In genomic region chr3:169765281-169765624, GRCh38 we compare ENCODE assay signal across 8 cellular contexts. TPM values are rescaled to one million over a fixed set of nuclear protein-coding genes. Genes with fewer than 3 reads are reported as not detected.
DNase-seq lines count a peak whose midpoint lies in the region; ATAC-seq, FAIRE-seq and TF ChIP-seq lines count a peak whose summit lies in the region.

No MANE protein-coding gene starts in this region.

- CTCF ChIA-PET in activated CD4-positive, alpha-beta T cell treated with anti-CD3 and anti-CD28 coated beads, Interleukin-2, amount 10 ng/mL, durations not matched to agents 7 days and 5 days (lab: Charles Lee) = no interaction called here
- CTCF ChIA-PET in HepG2 (lab: Yijun Ruan, JAX; ENCODE audit: low intra/inter-chr PET ratio, low total read pairs) = no interaction called here

- H3K4me1 Mint-ChIP-seq in activated CD4-positive, alpha-beta T cell treated with anti-CD3 and anti-CD28 coated beads, Interleukin-2, amount 10 ng/mL, durations not matched to agents 7 days and 5 days = peaks cover 36% of the 10 kb centered on the region

- DNase-seq in activated CD4-positive, alpha-beta T cell treated with anti-CD3 and anti-CD28 coated beads, Interleukin-2, amount 10 ng/mL, durations not matched to agents 7 days and 5 days = no peak
- no peak for DNase-seq in activated CD4-positive, alpha-beta T cell treated with anti-CD3 and anti-CD28 coated beads for 1 hour
- DNase-seq in HepG2 (ENCODE audit: low spot score) (no peak), thyroid gland (no peak), OCI-M2 (lab: John Stamatoyannopoulos, UW; ENCODE audit: unreplicated experiment) (no peak)

- TSS peak; percentile 94 for BruUV-seq in HepG2 (replicated peaks; lab: Mats Ljungman, UMichigan)

- no peaks in the 10 kb centered on the region; the same call in 1 of the 2 replicates for H3K4me1 ChIP-seq in HepG2 (ENCODE audit: insufficient read depth, low read length)
- H3K4me1 ChIP-seq in thyroid gland = peaks cover 6 to 11% of the 10 kb centered on the region in 2 donors

- TF ChIP-seq CTCF in HepG2 (CRISPR knock-in tag; IDR thresholded peaks at IDR 0.05) = no peak
- TF ChIP-seq CTCF in thyroid gland (IDR thresholded peaks at IDR 0.05) = no peak

- peak overlapping the region; percentile 95 for H3K4me3 Mint-ChIP-seq in activated CD4-positive, alpha-beta T cell treated with anti-CD3 and anti-CD28 coated beads, Interleukin-2, amount 10 ng/mL, durations not matched to agents 7 days and 5 days

- no peak for TF ChIP-seq RAD21 in HepG2 (CRISPR knock-in tag; IDR thresholded peaks at IDR 0.05)

- peak overlapping the region; percentile 99 for H3K27ac Mint-ChIP-seq in activated CD4-positive, alpha-beta T cell treated with anti-CD3 and anti-CD28 coated beads, Interleukin-2, amount 10 ng/mL, durations not matched to agents 7 days and 5 days

- TF ChIP-seq EP300 in HepG2 (IDR thresholded peaks at IDR 0.05; ENCODE audit: low read depth in 2 of 2, low read length in 2 of 2) = no peak
- TF ChIP-seq EP300 in HepG2 (CRISPR knock-in tag; IDR thresholded peaks at IDR 0.05; ENCODE audit: borderline replicate concordance) = no peak

- POLR2A ChIA-PET in activated CD4-positive, alpha-beta T cell treated with anti-CD3 and anti-CD28 coated beads, Interleukin-2, amount 10 ng/mL, durations not matched to agents 7 days and 5 days (lab: Charles Lee) = no interaction called here
- POLR2A ChIA-PET in HepG2 (lab: Yijun Ruan, JAX) = interaction anchor here (1.2 to 2.8 kb wide), 2 partner anchors 8 to 201 kb away, joined by 4 to 29 read pairs; partner anchors contain the start of genes MYNN and SEC62

- 64% methylated on average over 6 of the region's 6 CpGs for WGBS in HepG2 (ENCODE audit: low lambda C conversion rate)
- 30 to 33% methylated on average over 6 of the region's 6 CpGs for WGBS in thyroid gland, 2 donors

- H3K9me3 ChIP-seq in HepG2 (ENCODE audit: low read length) (no peaks in the 10 kb centered on the region), thyroid gland (no peaks in the 10 kb centered on the region)

- ATAC-seq in HepG2 (no peak), HG02938 (IDR thresholded peaks at IDR 0.05; ENCODE audit: unreplicated experiment) (no peak), HG03097 (IDR thresholded peaks at IDR 0.05; ENCODE audit: low FRiP score, unreplicated experiment) (no peak)

- H3K79me2 ChIP-seq in HepG2 (ENCODE audit: insufficient read depth, low read length) = no peaks in the 10 kb centered on the region

- intact Hi-C loops in HepG2 (cut with micrococcal nuclease; ENCODE audit: unreplicated experiment) (loop anchor here (10.0 kb wide), 1 partner anchor 260 kb away; no protein-coding TSS in a partner anchor), thyroid gland (cut with DNase I) (no loop called here)

- peak overlapping the region; percentile 14 to 46 (median 29); a peak in 4 of 6 replicates for H3K4me3 ChIP-seq in HepG2 (replicated peaks in 1 of 3; ENCODE audit: insufficient read depth in 1 of 3, low read depth in 2 of 3, low read length in 3 of 3)
- peak overlapping the region in 1 of 3 donors; percentile 75 for H3K4me3 ChIP-seq in thyroid gland (replicated peaks in 1 of 3)

- no peak overlapping the region for H2AFZ ChIP-seq in HepG2 (ENCODE audit: low read length)

- H3K36me3 ChIP-seq in HepG2 (replicated peaks in 1 of 2; ENCODE audit: control insufficient read depth in 1 of 2, insufficient read depth in 2 of 2, low read length in 2 of 2) = no peaks in the 10 kb centered on the region
- H3K36me3 ChIP-seq in thyroid gland = no peaks in the 10 kb centered on the region

- H3K9ac ChIP-seq in HepG2 (ENCODE audit: insufficient read depth, low read depth, low read length) = peak overlapping the region; percentile 23; the same call in 1 of the 2 replicates

- H3K9me3 Mint-ChIP-seq in activated CD4-positive, alpha-beta T cell treated with anti-CD3 and anti-CD28 coated beads, Interleukin-2, amount 10 ng/mL, durations not matched to agents 7 days and 5 days = peaks cover 3% of the 10 kb centered on the region

- peak overlapping the region; percentile 62 for H3K4me2 ChIP-seq in HepG2 (ENCODE audit: low read depth, low read length)

- TF ChIP-seq POLR2A in HepG2 (IDR thresholded peaks at IDR 0.05; ENCODE audit: insufficient read depth in 1 of 2, low read depth in 2 of 2, low read length in 2 of 2) = no peak
- no peak for TF ChIP-seq POLR2A in thyroid gland (IDR thresholded peaks at IDR 0.05)

- FAIRE-seq in HepG2 (lab: Jason Lieb, UNC) = no peak

- H3K27ac ChIP-seq in angular gyrus (ENCODE audit: low read depth, low read length) (peak overlapping the region; percentile 93), HepG2 (ENCODE audit: extremely low read length, insufficient read depth, low read length) (peak overlapping the region; percentile 56), thyroid gland (peak overlapping the region; percentile 96 to 99 (median 98))

- H3K27me3 ChIP-seq in HepG2 (ENCODE audit: control insufficient read depth in 1 of 2, insufficient read depth in 2 of 2, low read length in 2 of 2) (0 out of 5 replicates have a peak, but pooled peaks cover 0 to 3% of the 10 kb centered on the region in 2 experiments), thyroid gland (no peaks in the 10 kb centered on the region)

- H3K27me3 Mint-ChIP-seq in activated CD4-positive, alpha-beta T cell treated with anti-CD3 and anti-CD28 coated beads, Interleukin-2, amount 10 ng/mL, durations not matched to agents 7 days and 5 days = no peaks in the 10 kb centered on the region

- no peaks in the 10 kb centered on the region for H4K20me1 ChIP-seq in HepG2 (ENCODE audit: insufficient read depth, low read length)

- no peaks in the 10 kb centered on the region for H3K36me3 Mint-ChIP-seq in activated CD4-positive, alpha-beta T cell treated with anti-CD3 and anti-CD28 coated beads, Interleukin-2, amount 10 ng/mL, durations not matched to agents 7 days and 5 days (ENCODE audit: low read depth)

- in situ Hi-C loops in HepG2 (cut with HindIII; ENCODE audit: extremely low pct_ligation_motif_present, low pct_unique_long_range_greater_than_20kb) = no loop called here

RNA-seq across cellular contexts. Expression of gene TERC, which starts 0.4 kb away (rescaled TPM):
- 1 to 10 TPM; 1.8 to 4.6 TPM for total RNA-seq in activated CD4-positive, alpha-beta T cell treated with anti-CD3 and anti-CD28 coated beads, Interleukin-2, amount 10 ng/mL, durations not matched to agents 7 days and 5 days
- total RNA-seq in HepG2 (2016; rRNA removed; fragmentation: Illumina TruSeq; extraction: Trizol) (8.4 and 74.6 TPM in 2 replicates), thyroid gland (100 to 1,000 TPM in 3 of 4 donors, 10 to 100 TPM in 1; 83.6 to 291 (median 166) TPM)
- 1,250 and 1,324 TPM in 2 replicates for total RNA-seq in HepG2 (2016; cell fraction: cytosol; rRNA removed; fragmentation: Illumina TruSeq; extraction: Trizol; ENCODE audit: low read depth)
- total RNA-seq in HepG2 (2016; cell fraction: insoluble cytoplasmic fraction; rRNA removed; fragmentation: Illumina TruSeq; extraction: Trizol) = 7.8 and 74.2 TPM in 2 replicates
- 139 and 180 TPM in 2 replicates for total RNA-seq in HepG2 (2016; cell fraction: membrane; rRNA removed; fragmentation: Illumina TruSeq; extraction: Trizol)
- total RNA-seq in HepG2 (2016; cell fraction: nucleus; rRNA removed; fragmentation: Illumina TruSeq; extraction: Trizol) = 220 and 224 TPM in 2 replicates
- polyA plus RNA-seq in HepG2 (2011; rRNA removed) = 1.3 and 2.9 TPM in 2 replicates
- 0.36 and 3.5 TPM in 2 replicates for polyA plus RNA-seq in HepG2 (2011; cell fraction: cytosol; rRNA removed)
- polyA plus RNA-seq in HepG2 (2011; cell fraction: nucleus; rRNA removed) = 54.4 and 69.0 TPM in 2 replicates
- 0.50 TPM in 1 of 2 replicates, not detected in the other for polyA plus RNA-seq in HepG2 (2012)
- polyA plus RNA-seq in HepG2 (2016; cell fraction: cytosol; fragmentation: Illumina TruSeq; extraction: Trizol; ENCODE audit: low read depth) = 2.4 and 2.5 TPM in 2 replicates
- not detected in 2 replicates for polyA plus RNA-seq in HepG2 (2016; cell fraction: insoluble cytoplasmic fraction; fragmentation: Illumina TruSeq; extraction: Trizol; ENCODE audit: low read depth)
- not detected in 2 replicates for polyA plus RNA-seq in HepG2 (2016; cell fraction: membrane; fragmentation: Illumina TruSeq; extraction: Trizol; ENCODE audit: low read depth)
- 1.3 TPM in 1 of 2 replicates, not detected in the other for polyA plus RNA-seq in HepG2 (2016; cell fraction: nucleus; fragmentation: Illumina TruSeq; extraction: Trizol; ENCODE audit: insufficient read depth, low read depth)
- 114 and 221 TPM in 2 replicates for polyA minus RNA-seq in HepG2 (2011; rRNA and poly(A)+ RNA removed; ENCODE audit: low replicate concordance)
- 95.9 and 129 TPM in 2 replicates for polyA minus RNA-seq in HepG2 (2011; cell fraction: cytosol; rRNA and poly(A)+ RNA removed)
- 257 and 332 TPM in 2 replicates for polyA minus RNA-seq in HepG2 (2011; cell fraction: nucleus; rRNA and poly(A)+ RNA removed)

RNA-seq across cellular contexts. Expression of gene ACTRT3, which starts 4.1 kb away (rescaled TPM):
- under 1 TPM; 0.20 to 0.23 TPM for total RNA-seq in activated CD4-positive, alpha-beta T cell treated with anti-CD3 and anti-CD28 coated beads, Interleukin-2, amount 10 ng/mL, durations not matched to agents 7 days and 5 days
- 0.97 and 1.1 TPM in 2 replicates for total RNA-seq in HepG2 (2016; rRNA removed; fragmentation: Illumina TruSeq; extraction: Trizol)
- total RNA-seq in HepG2 (2016; cell fraction: cytosol; rRNA removed; fragmentation: Illumina TruSeq; extraction: Trizol; ENCODE audit: low read depth) = 0.18 TPM in 1 of 2 replicates, not detected in the other
- 1.0 and 1.5 TPM in 2 replicates for total RNA-seq in HepG2 (2016; cell fraction: insoluble cytoplasmic fraction; rRNA removed; fragmentation: Illumina TruSeq; extraction: Trizol)
- 0.80 and 0.90 TPM in 2 replicates for total RNA-seq in HepG2 (2016; cell fraction: membrane; rRNA removed; fragmentation: Illumina TruSeq; extraction: Trizol)
- 0.88 and 1.0 TPM in 2 replicates for total RNA-seq in HepG2 (2016; cell fraction: nucleus; rRNA removed; fragmentation: Illumina TruSeq; extraction: Trizol)
- polyA plus RNA-seq in HepG2 (2011; rRNA removed) = 0.42 and 0.47 TPM in 2 replicates
- 0.24 and 0.41 TPM in 2 replicates for polyA plus RNA-seq in HepG2 (2011; cell fraction: cytosol; rRNA removed)
- polyA plus RNA-seq in HepG2 (2011; cell fraction: nucleus; rRNA removed) = 0.32 and 0.35 TPM in 2 replicates
- 0.44 and 0.47 TPM in 2 replicates for polyA plus RNA-seq in HepG2 (2012)
- polyA plus RNA-seq in HepG2 (2016; cell fraction: cytosol; fragmentation: Illumina TruSeq; extraction: Trizol; ENCODE audit: low read depth) = 0.10 and 0.23 TPM in 2 replicates
- 1.4 and 1.7 TPM in 2 replicates for polyA plus RNA-seq in HepG2 (2016; cell fraction: insoluble cytoplasmic fraction; fragmentation: Illumina TruSeq; extraction: Trizol; ENCODE audit: low read depth)
- 0.24 and 0.34 TPM in 2 replicates for polyA plus RNA-seq in HepG2 (2016; cell fraction: membrane; fragmentation: Illumina TruSeq; extraction: Trizol; ENCODE audit: low read depth)
- 0.53 and 0.83 TPM in 2 replicates for polyA plus RNA-seq in HepG2 (2016; cell fraction: nucleus; fragmentation: Illumina TruSeq; extraction: Trizol; ENCODE audit: insufficient read depth, low read depth)
- polyA minus RNA-seq in HepG2 (2011; rRNA and poly(A)+ RNA removed; ENCODE audit: low replicate concordance) = 2.0 and 4.0 TPM in 2 replicates
- 0.40 TPM in 1 of 2 replicates, not detected in the other for polyA minus RNA-seq in HepG2 (2011; cell fraction: cytosol; rRNA and poly(A)+ RNA removed)
- 0.77 and 1.2 TPM in 2 replicates for polyA minus RNA-seq in HepG2 (2011; cell fraction: nucleus; rRNA and poly(A)+ RNA removed)
- 1 to 10 TPM; 2.0 to 3.3 (median 3.0) TPM for total RNA-seq in thyroid gland

RNA-seq across cellular contexts. Expression of gene MYNN, which starts 7.9 kb away (rescaled TPM):
- total RNA-seq in activated CD4-positive, alpha-beta T cell treated with anti-CD3 and anti-CD28 coated beads, Interleukin-2, amount 10 ng/mL, durations not matched to agents 7 days and 5 days = 10 to 100 TPM; 14.8 to 16.4 TPM
- total RNA-seq in HepG2 (2016; rRNA removed; fragmentation: Illumina TruSeq; extraction: Trizol) (17.6 and 23.7 TPM in 2 replicates), thyroid gland (10 to 100 TPM; 19.4 to 25.0 (median 21.3) TPM)
- total RNA-seq in HepG2 (2016; cell fraction: cytosol; rRNA removed; fragmentation: Illumina TruSeq; extraction: Trizol; ENCODE audit: low read depth) = 3.2 and 3.3 TPM in 2 replicates
- total RNA-seq in HepG2 (2016; cell fraction: insoluble cytoplasmic fraction; rRNA removed; fragmentation: Illumina TruSeq; extraction: Trizol) = 15.9 and 24.4 TPM in 2 replicates
- total RNA-seq in HepG2 (2016; cell fraction: membrane; rRNA removed; fragmentation: Illumina TruSeq; extraction: Trizol) = 7.9 and 9.4 TPM in 2 replicates
- 16.4 and 19.9 TPM in 2 replicates for total RNA-seq in HepG2 (2016; cell fraction: nucleus; rRNA removed; fragmentation: Illumina TruSeq; extraction: Trizol)
- polyA plus RNA-seq in HepG2 (2011; rRNA removed) = 8.7 and 10.4 TPM in 2 replicates
- polyA plus RNA-seq in HepG2 (2011; cell fraction: cytosol; rRNA removed) = 3.4 and 4.8 TPM in 2 replicates
- polyA plus RNA-seq in HepG2 (2011; cell fraction: nucleus; rRNA removed) = 7.6 and 7.8 TPM in 2 replicates
- polyA plus RNA-seq in HepG2 (2012) = 8.0 and 8.3 TPM in 2 replicates
- 1.8 TPM in 2 replicates for polyA plus RNA-seq in HepG2 (2016; cell fraction: cytosol; fragmentation: Illumina TruSeq; extraction: Trizol; ENCODE audit: low read depth)
- 14.0 and 15.4 TPM in 2 replicates for polyA plus RNA-seq in HepG2 (2016; cell fraction: insoluble cytoplasmic fraction; fragmentation: Illumina TruSeq; extraction: Trizol; ENCODE audit: low read depth)
- polyA plus RNA-seq in HepG2 (2016; cell fraction: membrane; fragmentation: Illumina TruSeq; extraction: Trizol; ENCODE audit: low read depth) = 3.1 and 3.5 TPM in 2 replicates
- 18.9 and 19.7 TPM in 2 replicates for polyA plus RNA-seq in HepG2 (2016; cell fraction: nucleus; fragmentation: Illumina TruSeq; extraction: Trizol; ENCODE audit: insufficient read depth, low read depth)
- polyA minus RNA-seq in HepG2 (2011; rRNA and poly(A)+ RNA removed; ENCODE audit: low replicate concordance) = 5.0 and 6.9 TPM in 2 replicates
- polyA minus RNA-seq in HepG2 (2011; cell fraction: cytosol; rRNA and poly(A)+ RNA removed) = 10.0 and 11.1 TPM in 2 replicates
- 38.5 and 43.5 TPM in 2 replicates for polyA minus RNA-seq in HepG2 (2011; cell fraction: nucleus; rRNA and poly(A)+ RNA removed)

RNA-seq across cellular contexts. Expression of gene LRRIQ4, which starts 47.4 kb away (rescaled TPM):
- total RNA-seq in activated CD4-positive, alpha-beta T cell treated with anti-CD3 and anti-CD28 coated beads, Interleukin-2, amount 10 ng/mL, durations not matched to agents 7 days and 5 days = not detected
- total RNA-seq in HepG2 (2016; rRNA removed; fragmentation: Illumina TruSeq; extraction: Trizol) (not detected in 2 replicates), thyroid gland (under 1 TPM in 1 of 4 donors, not detected in 3; 0.29 TPM)
- total RNA-seq in HepG2 (2016; cell fraction: cytosol; rRNA removed; fragmentation: Illumina TruSeq; extraction: Trizol; ENCODE audit: low read depth) = not detected in 2 replicates
- total RNA-seq in HepG2 (2016; cell fraction: insoluble cytoplasmic fraction; rRNA removed; fragmentation: Illumina TruSeq; extraction: Trizol) = not detected in 2 replicates
- not detected in 2 replicates for total RNA-seq in HepG2 (2016; cell fraction: membrane; rRNA removed; fragmentation: Illumina TruSeq; extraction: Trizol)
- not detected in 2 replicates for total RNA-seq in HepG2 (2016; cell fraction: nucleus; rRNA removed; fragmentation: Illumina TruSeq; extraction: Trizol)
- not detected in 2 replicates for polyA plus RNA-seq in HepG2 (2011; rRNA removed)
- not detected in 2 replicates for polyA plus RNA-seq in HepG2 (2011; cell fraction: cytosol; rRNA removed)
- polyA plus RNA-seq in HepG2 (2011; cell fraction: nucleus; rRNA removed) = not detected in 2 replicates
- not detected in 2 replicates for polyA plus RNA-seq in HepG2 (2012)
- polyA plus RNA-seq in HepG2 (2016; cell fraction: cytosol; fragmentation: Illumina TruSeq; extraction: Trizol; ENCODE audit: low read depth) = not detected in 2 replicates
- not detected in 2 replicates for polyA plus RNA-seq in HepG2 (2016; cell fraction: insoluble cytoplasmic fraction; fragmentation: Illumina TruSeq; extraction: Trizol; ENCODE audit: low read depth)
- polyA plus RNA-seq in HepG2 (2016; cell fraction: membrane; fragmentation: Illumina TruSeq; extraction: Trizol; ENCODE audit: low read depth) = not detected in 2 replicates
- not detected in 2 replicates for polyA plus RNA-seq in HepG2 (2016; cell fraction: nucleus; fragmentation: Illumina TruSeq; extraction: Trizol; ENCODE audit: insufficient read depth, low read depth)
- polyA minus RNA-seq in HepG2 (2011; rRNA and poly(A)+ RNA removed; ENCODE audit: low replicate concordance) = not detected in 2 replicates
- polyA minus RNA-seq in HepG2 (2011; cell fraction: cytosol; rRNA and poly(A)+ RNA removed) = not detected in 2 replicates
- polyA minus RNA-seq in HepG2 (2011; cell fraction: nucleus; rRNA and poly(A)+ RNA removed) = not detected in 2 replicates

RNA-seq across cellular contexts. Expression of gene LRRC34, which starts 47.5 kb away (rescaled TPM):
- 1 to 10 TPM; 3.4 to 4.7 TPM for total RNA-seq in activated CD4-positive, alpha-beta T cell treated with anti-CD3 and anti-CD28 coated beads, Interleukin-2, amount 10 ng/mL, durations not matched to agents 7 days and 5 days
- total RNA-seq in HepG2 (2016; rRNA removed; fragmentation: Illumina TruSeq; extraction: Trizol) (not detected in 2 replicates), thyroid gland (1 to 10 TPM; 2.9 to 6.6 (median 5.1) TPM)
- not detected in 2 replicates for total RNA-seq in HepG2 (2016; cell fraction: cytosol; rRNA removed; fragmentation: Illumina TruSeq; extraction: Trizol; ENCODE audit: low read depth)
- not detected in 2 replicates for total RNA-seq in HepG2 (2016; cell fraction: insoluble cytoplasmic fraction; rRNA removed; fragmentation: Illumina TruSeq; extraction: Trizol)
- not detected in 2 replicates for total RNA-seq in HepG2 (2016; cell fraction: membrane; rRNA removed; fragmentation: Illumina TruSeq; extraction: Trizol)
- total RNA-seq in HepG2 (2016; cell fraction: nucleus; rRNA removed; fragmentation: Illumina TruSeq; extraction: Trizol) = not detected in 2 replicates
- not detected in 2 replicates for polyA plus RNA-seq in HepG2 (2011; rRNA removed)
- polyA plus RNA-seq in HepG2 (2011; cell fraction: cytosol; rRNA removed) = not detected in 2 replicates
- polyA plus RNA-seq in HepG2 (2011; cell fraction: nucleus; rRNA removed) = not detected in 2 replicates
- 0.11 TPM in 1 of 2 replicates, not detected in the other for polyA plus RNA-seq in HepG2 (2012)
- polyA plus RNA-seq in HepG2 (2016; cell fraction: cytosol; fragmentation: Illumina TruSeq; extraction: Trizol; ENCODE audit: low read depth) = not detected in 2 replicates
- polyA plus RNA-seq in HepG2 (2016; cell fraction: insoluble cytoplasmic fraction; fragmentation: Illumina TruSeq; extraction: Trizol; ENCODE audit: low read depth) = not detected in 2 replicates
- polyA plus RNA-seq in HepG2 (2016; cell fraction: membrane; fragmentation: Illumina TruSeq; extraction: Trizol; ENCODE audit: low read depth) = not detected in 2 replicates
- not detected in 2 replicates for polyA plus RNA-seq in HepG2 (2016; cell fraction: nucleus; fragmentation: Illumina TruSeq; extraction: Trizol; ENCODE audit: insufficient read depth, low read depth)
- polyA minus RNA-seq in HepG2 (2011; rRNA and poly(A)+ RNA removed; ENCODE audit: low replicate concordance) = not detected in 2 replicates
- not detected in 2 replicates for polyA minus RNA-seq in HepG2 (2011; cell fraction: cytosol; rRNA and poly(A)+ RNA removed)
- polyA minus RNA-seq in HepG2 (2011; cell fraction: nucleus; rRNA and poly(A)+ RNA removed) = not detected in 2 replicates
